ENCODE assay signal across 21 cellular contexts in genomic region chr6:128557086-128557485, GRCh38. TPM values are rescaled to one million over a fixed set of nuclear protein-coding genes. Genes with fewer than 3 reads are reported as not detected.
DNase-seq lines count a peak whose midpoint lies in the region; ATAC-seq, FAIRE-seq and TF ChIP-seq lines count a peak whose summit lies in the region.
"Had no signal": no experiment of that assay in that cellular context is flagged by ENCODE, and none has a peak within 500 bp of the region (broad histone marks: within the 10 kb centered on the region; RNA-seq: fewer than 3 reads in every experiment).

No MANE protein-coding gene starts in this region.

- H4K91ac ChIP-seq in IMR-90 (ENCODE audit: insufficient read depth, low read depth, low read length) = no peak overlapping the region

- TF ChIP-seq POLR2A in IMR-90 (IDR thresholded peaks at IDR 0.05; ENCODE audit: low read depth, low read length) = no peak

- no peak overlapping the region for H2BK20ac ChIP-seq in IMR-90 (ENCODE audit: low read depth, low read length)

- H2AFZ ChIP-seq in IMR-90 (replicated peaks; ENCODE audit: low read length, poor library complexity) = no peak overlapping the region
- H2AFZ ChIP-seq in astrocyte (ENCODE audit: low read depth, low read length) = no peak overlapping the region
- H2AFZ ChIP-seq: GM23248 had no signal

- H3K9me1 ChIP-seq in IMR-90 (ENCODE audit: insufficient read depth, low read length) = no peaks in the 10 kb centered on the region

- TF ChIP-seq RAD21 in IMR-90 (IDR thresholded peaks at IDR 0.05; ENCODE audit: low read length) = no peak

- H3K79me2 ChIP-seq in astrocyte (ENCODE audit: insufficient read depth, low read length) (no peaks in the 10 kb centered on the region), mesendoderm (ENCODE audit: control insufficient read depth, insufficient read depth, low read length) (no peaks in the 10 kb centered on the region)

- no TSS peak for BruUV-seq in IMR-90 (replicated peaks; lab: Mats Ljungman, UMichigan)

- H3K4me1 Mint-ChIP-seq in astrocyte (ENCODE audit: low read depth, unreplicated experiment) = peaks cover 13% of the 10 kb centered on the region
- no peaks in the 10 kb centered on the region for H3K4me1 Mint-ChIP-seq in activated T-cell treated with anti-CD3 and anti-CD28 coated beads, Interleukin-2, amount 50 U/mL, for 4 hours (ENCODE audit: low read depth)
- H3K4me1 Mint-ChIP-seq: B cell; CD4-positive, CD25-positive, alpha-beta regulatory T cell; CD8-positive, alpha-beta memory T cell had no signal

- H3K18ac ChIP-seq in IMR-90 (ENCODE audit: low read depth, low read length) (no peak overlapping the region), mesendoderm (ENCODE audit: low read length) (no peak overlapping the region)

- H3K9ac ChIP-seq in IMR-90 (ENCODE audit: low read depth, low read length) (no peak overlapping the region), astrocyte (ENCODE audit: low read length) (no peak overlapping the region), mesendoderm (ENCODE audit: low read length) (no peak overlapping the region)
- H3K9ac ChIP-seq: BLaER1 treated with 17β-estradiol and CSF1 and Interleukin-3, amounts not matched to agents 10 nM and 100 nM; GM23248 had no signal

- no peak overlapping the region for H3K27ac Mint-ChIP-seq in astrocyte (ENCODE audit: unreplicated experiment)
- H3K27ac Mint-ChIP-seq: B cell; CD8-positive, alpha-beta memory T cell had no signal

- H3K4ac ChIP-seq in IMR-90 (ENCODE audit: low read depth, low read length) = no peak overlapping the region
- no peak overlapping the region for H3K4ac ChIP-seq in mesendoderm (ENCODE audit: low read depth, low read length)

- no peaks in the 10 kb centered on the region for H3K36me3 Mint-ChIP-seq in astrocyte (ENCODE audit: low read depth, unreplicated experiment)
- H3K36me3 Mint-ChIP-seq in activated T-cell treated with anti-CD3 and anti-CD28 coated beads, Interleukin-2, amount 50 U/mL, for 4 hours (ENCODE audit: insufficient read depth) = no peaks in the 10 kb centered on the region
- H3K36me3 Mint-ChIP-seq: CD4-positive, CD25-positive, alpha-beta regulatory T cell had no signal

- H4K8ac ChIP-seq in IMR-90 (ENCODE audit: low read depth in 2 of 2, low read length in 2 of 2) (no peak overlapping the region), mesendoderm (ENCODE audit: low read depth, low read length) (no peak overlapping the region)

- H2BK15ac ChIP-seq in IMR-90 (ENCODE audit: low read depth, low read length) = no peak overlapping the region
- no peak overlapping the region for H2BK15ac ChIP-seq in mesendoderm (replicated peaks; ENCODE audit: low read depth)

- no peak overlapping the region for H4K5ac ChIP-seq in IMR-90 (ENCODE audit: low read depth, low read length)
- H4K5ac ChIP-seq in mesendoderm (ENCODE audit: low read length) = no peak overlapping the region

- no peak overlapping the region for H3K27ac ChIP-seq in IMR-90 (ENCODE audit: insufficient read depth, low read length)
- no peak overlapping the region for H3K27ac ChIP-seq in astrocyte (ENCODE audit: low read depth, low read length)
- no peak overlapping the region for H3K27ac ChIP-seq in mesendoderm (ENCODE audit: low read depth, low read length)
- H3K27ac ChIP-seq: BLaER1 treated with 17β-estradiol and CSF1 and Interleukin-3, amounts not matched to agents 10 nM and 100 nM; GM23248 had no signal

- H3K4me3 ChIP-seq in IMR-90 (ENCODE audit: insufficient read depth, low read depth, low read length) = no peak overlapping the region
- no peak overlapping the region for H3K4me3 ChIP-seq in astrocyte (ENCODE audit: insufficient read depth, low read depth, low read length)
- H3K4me3 ChIP-seq in fibroblast of pulmonary artery (replicated peaks; ENCODE audit: low read depth, low read length) = no peak overlapping the region
- no peak overlapping the region for H3K4me3 ChIP-seq in mesendoderm (ENCODE audit: low read length)
- H3K4me3 ChIP-seq: BLaER1 treated with 17β-estradiol and CSF1 and Interleukin-3, amounts not matched to agents 10 nM and 100 nM; GM23248; HAP-1 had no signal

- no peak for TF ChIP-seq CTCF in IMR-90 (conservative IDR thresholded peaks at IDR 0.05; ENCODE audit: low read depth, low read length)
- TF ChIP-seq CTCF in astrocyte (IDR thresholded peaks at IDR 0.05; ENCODE audit: insufficient read depth, low read depth, low read length) = no peak
- no peak for TF ChIP-seq CTCF in fibroblast of pulmonary artery (IDR thresholded peaks at IDR 0.05; ENCODE audit: low read length, missing control alignments)

- H3K4me2 ChIP-seq in IMR-90 (ENCODE audit: low read depth, low read length) = no peak overlapping the region
- no peak overlapping the region for H3K4me2 ChIP-seq in astrocyte (ENCODE audit: low read length)
- H3K4me2 ChIP-seq in mesendoderm (ENCODE audit: low read length) = no peak overlapping the region
- H3K4me2 ChIP-seq: BLaER1 treated with 17β-estradiol and CSF1 and Interleukin-3, amounts not matched to agents 10 nM and 100 nM had no signal

- H3K14ac ChIP-seq in IMR-90 (replicated peaks; ENCODE audit: low read depth, low read length) = no peak overlapping the region

- no peaks in the 10 kb centered on the region for H3K27me3 Mint-ChIP-seq in astrocyte (ENCODE audit: low read depth, unreplicated experiment)
- peaks cover 11% of the 10 kb centered on the region for H3K27me3 Mint-ChIP-seq in activated T-cell treated with anti-CD3 and anti-CD28 coated beads, Interleukin-2, amount 50 U/mL, for 4 hours (ENCODE audit: low read depth)
- H3K27me3 Mint-ChIP-seq: B cell had no signal

- H2AK5ac ChIP-seq in IMR-90 (ENCODE audit: low read depth, low read length) = no peak overlapping the region
- H2AK5ac ChIP-seq in mesendoderm (ENCODE audit: low read length) = no peak overlapping the region

- dilution Hi-C loops in IMR-90 (cut with HindIII; ENCODE audit: low sequenced_read_pairs, unreplicated experiment) = no loop called here

- H3K23ac ChIP-seq in IMR-90 (ENCODE audit: low read depth, low read length) = no peak overlapping the region
- H3K23ac ChIP-seq in mesendoderm (ENCODE audit: low read length) = no peak overlapping the region

- H4K20me1 ChIP-seq in IMR-90 (ENCODE audit: insufficient read depth, low read length) = no peaks in the 10 kb centered on the region
- no peaks in the 10 kb centered on the region for H4K20me1 ChIP-seq in astrocyte (ENCODE audit: insufficient read depth, low read length)
- H4K20me1 ChIP-seq: BLaER1 treated with 17β-estradiol and CSF1 and Interleukin-3, amounts not matched to agents 10 nM and 100 nM had no signal

- H3K56ac ChIP-seq in IMR-90 (ENCODE audit: extremely low read depth, insufficient read depth, low read length) = no peak overlapping the region
- no peak overlapping the region for H3K56ac ChIP-seq in mesendoderm (ENCODE audit: low read length)

- DNase-seq in IMR-90 (peak; percentile 23), astrocyte (ENCODE audit: low read depth) (peak; percentile 41), fibroblast of pulmonary artery (ENCODE audit: low read depth) (peak; percentile 23), mesendoderm (peak; percentile 54), NCI-H82 treated with DMSO at 0.1 percent for 48 hours (lab: John Stamatoyannopoulos, UW; ENCODE audit: unreplicated experiment) (no peak)
- no peak for DNase-seq in activated T-cell treated with anti-CD3 and anti-CD28 coated beads, Interleukin-2, amount 50 U/mL, for 4 hours
- DNase-seq: CD4-positive, CD25-positive, alpha-beta regulatory T cell; CD8-positive, alpha-beta memory T cell; COR-L47; DMS 273 treated with DMSO at 0.1 percent for 48 hours; DMS53; DND-41; EL; GM23248 had no signal

- no peak for ATAC-seq in IMR-90 (ENCODE audit: low read depth)
- no peak for ATAC-seq in GM19395 (IDR thresholded peaks at IDR 0.05; ENCODE audit: unreplicated experiment)
- ATAC-seq in activated T-cell treated with anti-CD3 and anti-CD28 coated beads, Interleukin-2, amount 50 U/mL, for 4 hours = no peak

- H2BK5ac ChIP-seq in IMR-90 (ENCODE audit: low read depth, low read length, poor library complexity, severe bottlenecking) (no peak overlapping the region), mesendoderm (ENCODE audit: low read length) (no peak overlapping the region)

- H3K27me3 ChIP-seq in IMR-90 (ENCODE audit: control insufficient read depth, insufficient read depth, low read length) (no peaks in the 10 kb centered on the region), astrocyte (ENCODE audit: insufficient read depth, low read length) (no peaks in the 10 kb centered on the region), mesendoderm (ENCODE audit: insufficient read depth, low read length, poor library complexity) (no peaks in the 10 kb centered on the region)
- H3K27me3 ChIP-seq: BLaER1 treated with 17β-estradiol and CSF1 and Interleukin-3, amounts not matched to agents 10 nM and 100 nM had no signal

- intact Hi-C loops in IMR-90 (cut with micrococcal nuclease) = no loop called here

- H3K9me3 Mint-ChIP-seq in astrocyte (ENCODE audit: unreplicated experiment) = no peaks in the 10 kb centered on the region
- H3K9me3 Mint-ChIP-seq in activated T-cell treated with anti-CD3 and anti-CD28 coated beads, Interleukin-2, amount 50 U/mL, for 4 hours = no peaks in the 10 kb centered on the region

- H3K4me1 ChIP-seq in IMR-90 (ENCODE audit: control insufficient read depth, insufficient read depth, low read length) (no peaks in the 10 kb centered on the region), astrocyte (ENCODE audit: insufficient read depth, low read length) (no peaks in the 10 kb centered on the region), mesendoderm (ENCODE audit: control insufficient read depth, low read depth, low read length) (no peaks in the 10 kb centered on the region)
- H3K4me1 ChIP-seq: BLaER1 treated with 17β-estradiol and CSF1 and Interleukin-3, amounts not matched to agents 10 nM and 100 nM had no signal

- CTCF ChIA-PET in IMR-90 (lab: Yijun Ruan, JAX) = interaction anchor here (0.6 kb wide), 1 partner anchor 988 kb away, joined by 3 read pairs; no protein-coding TSS in a partner anchor

- no peak overlapping the region for H2BK120ac ChIP-seq in IMR-90 (ENCODE audit: low read depth, low read length)
- no peak overlapping the region for H2BK120ac ChIP-seq in mesendoderm (ENCODE audit: low read depth, low read length)

- POLR2A ChIA-PET in IMR-90 (lab: Charles Lee; ENCODE audit: unreplicated experiment) = interaction anchor here (0.6 kb wide), 1 partner anchor 412 kb away, joined by 3 read pairs; no protein-coding TSS in a partner anchor

- WGBS in IMR-90 (ENCODE audit: extremely low coverage in 2 of 2, insufficient read length in 1 of 2), 2 experiments = no CpG with 5 or more reads among the region's 3 CpGs
- no CpG with 5 or more reads among the region's 3 CpGs for WGBS in mesendoderm (ENCODE audit: extremely low coverage, insufficient coverage, low lambda C conversion rate)

- in situ Hi-C loops in IMR-90 (cut with MboI; ENCODE audit: low sequenced_read_pairs) = no loop called here

- H3K4me3 Mint-ChIP-seq in astrocyte (ENCODE audit: unreplicated experiment) = no peak overlapping the region
- no peak overlapping the region for H3K4me3 Mint-ChIP-seq in activated T-cell treated with anti-CD3 and anti-CD28 coated beads, Interleukin-2, amount 50 U/mL, for 4 hours
- H3K4me3 Mint-ChIP-seq: B cell; CD4-positive, CD25-positive, alpha-beta regulatory T cell; CD8-positive, alpha-beta memory T cell had no signal

- no peak overlapping the region for H2AK9ac ChIP-seq in IMR-90 (replicated peaks; ENCODE audit: low read depth, low read length, poor library complexity)

- no peak for FAIRE-seq in astrocyte (lab: Jason Lieb, UNC)
- FAIRE-seq: GM12891, GM19239 had no signal

- H3K9me3 ChIP-seq in IMR-90 (ENCODE audit: control insufficient read depth, insufficient read depth, low read length) = no peaks in the 10 kb centered on the region
- H3K9me3 ChIP-seq in astrocyte (ENCODE audit: insufficient read depth, low read depth, low read length) = no peaks in the 10 kb centered on the region
- H3K9me3 ChIP-seq: BLaER1 treated with 17β-estradiol and CSF1 and Interleukin-3, amounts not matched to agents 10 nM and 100 nM; HAP-1 had no signal

- no peaks in the 10 kb centered on the region for H3K36me3 ChIP-seq in IMR-90 (ENCODE audit: control insufficient read depth, insufficient read depth, low read length)
- H3K36me3 ChIP-seq in astrocyte (ENCODE audit: insufficient read depth, low read length) = no peaks in the 10 kb centered on the region
- H3K36me3 ChIP-seq in mesendoderm (ENCODE audit: control insufficient read depth, insufficient read depth, low read length) = no peaks in the 10 kb centered on the region
- H3K36me3 ChIP-seq: BLaER1 treated with 17β-estradiol and CSF1 and Interleukin-3, amounts not matched to agents 10 nM and 100 nM; HAP-1 had no signal

- no peaks in the 10 kb centered on the region for H3K79me1 ChIP-seq in IMR-90 (ENCODE audit: low read depth in 1 of 2, low read length in 2 of 2)
- no peaks in the 10 kb centered on the region for H3K79me1 ChIP-seq in mesendoderm (ENCODE audit: low read length)

RNA-seq across cellular contexts. Expression of gene PTPRK, which starts 36.7 kb away (rescaled TPM):
- total RNA-seq in IMR-90 (2012; rRNA removed) (66.1 and 80.8 TPM in 2 replicates), astrocyte (139 and 159 TPM in 2 replicates)
- 14.1 and 18.0 TPM in 2 replicates for polyA plus RNA-seq in IMR-90 (2012; rRNA removed)
- 7.3 and 16.2 TPM in 2 replicates for polyA plus RNA-seq in IMR-90 (2012; cell fraction: cytosol; rRNA removed)
- 3.5 and 12.9 TPM in 2 replicates for polyA plus RNA-seq in IMR-90 (2012; cell fraction: nucleus; rRNA removed; ENCODE audit: low replicate concordance)
- 29.3 TPM for polyA plus RNA-seq in mesendoderm (2013, experiment 1 of 2)
- polyA plus RNA-seq in mesendoderm (2013, experiment 2 of 2) = 30.0 TPM
- total RNA-seq in activated T-cell treated with anti-CD3 and anti-CD28 coated beads, Interleukin-2, amount 50 U/mL, for 4 hours = 10 to 100 TPM in 2 of 3 donors, 1 to 10 TPM in 1; 5.6 to 17.5 (median 11.6) TPM
- total RNA-seq: G401 had no signal

Comparison
In these comparisons a context has a peak if more than half of its experiments do, and no peak if none do; other contexts are left out.
1. DNase-seq: peak in IMR-90 (single experiment), astrocyte (single experiment), fibroblast of pulmonary artery (single experiment) and mesendoderm (single experiment); none in NCI-H82 treated with DMSO at 0.1 percent for 48 hours (single experiment) and activated T-cell treated with anti-CD3 and anti-CD28 coated beads, Interleukin-2, amount 50 U/mL, for 4 hours (single experiment).